ENCODE assay signal across 10 cellular contexts in the genomic region with DNA sequence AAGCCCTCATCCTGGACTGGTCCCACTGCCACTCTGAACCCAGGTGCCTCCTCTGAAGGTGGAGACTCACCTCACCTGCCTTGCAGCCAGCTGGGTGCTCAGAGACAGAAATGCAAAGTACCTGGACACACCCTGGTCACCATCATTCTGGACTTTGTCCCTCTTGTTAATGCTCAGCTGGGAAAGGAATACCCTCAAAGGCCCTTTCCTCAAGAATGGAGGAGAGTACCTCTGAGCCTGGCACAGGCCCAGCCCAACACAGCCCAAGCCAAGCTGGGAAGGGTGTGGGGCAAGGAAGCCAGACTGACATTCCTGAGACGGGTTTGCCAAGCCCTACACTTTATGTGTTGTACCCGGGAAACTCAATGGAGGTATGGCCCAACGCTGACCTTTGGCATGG. TPM values are rescaled to one million over a fixed set of nuclear protein-coding genes. Genes with fewer than 3 reads are reported as not detected.
DNase-seq lines count a peak whose midpoint lies in the region; ATAC-seq and TF ChIP-seq lines count a peak whose summit lies in the region.
"Had no signal": no experiment of that assay in that cellular context is flagged by ENCODE, and none has a peak within 500 bp of the region (broad histone marks: within the 10 kb centered on the region; RNA-seq: fewer than 3 reads in every experiment).

No MANE protein-coding gene starts in this region.

- H2AFZ ChIP-seq in OCI-LY3 (ENCODE audit: low read depth, low read length) = no peak overlapping the region

- no peaks in the 10 kb centered on the region for H4K20me1 ChIP-seq in OCI-LY3 (ENCODE audit: insufficient read depth, low read length)

- peak overlapping the region; percentile 94 for H3K4me2 ChIP-seq in OCI-LY3 (ENCODE audit: low read length)

- peaks cover 20% of the 10 kb centered on the region for H3K36me3 ChIP-seq in OCI-LY3 (replicated peaks; ENCODE audit: low read depth, low read length)

- in situ Hi-C loops in Caki2 (cut with HindIII; ENCODE audit: low pct_unique_long_range_greater_than_20kb, low sequenced_read_pairs) = no loop called here

- TF ChIP-seq CTCF in OCI-LY3 (IDR thresholded peaks at IDR 0.05; ENCODE audit: low read depth, low read length) = no peak

- no peak overlapping the region for H3K27ac ChIP-seq in OCI-LY3 (ENCODE audit: low read length)

- peaks cover 16% of the 10 kb centered on the region for H3K79me2 ChIP-seq in OCI-LY3 (ENCODE audit: low read length)

- no peaks in the 10 kb centered on the region for H3K9me3 ChIP-seq in OCI-LY3 (ENCODE audit: insufficient read depth, low read length)

- peak; percentile 1 for ATAC-seq in left ventricle myocardium superior
- peak; percentile 24 for ATAC-seq in sciatic nerve
- no peak for ATAC-seq in GM18858 (IDR thresholded peaks at IDR 0.05; ENCODE audit: unreplicated experiment)
- no peak for ATAC-seq in GM18519 (IDR thresholded peaks at IDR 0.05; ENCODE audit: low FRiP score, unreplicated experiment)

- peak; percentile 2 for DNase-seq in Caki2 (ENCODE audit: low read depth)
- no peak for DNase-seq in left ventricle myocardium superior
- no peak for DNase-seq in sciatic nerve (ENCODE audit: low spot score)
- no peak for DNase-seq in COLO829 (ENCODE audit: low spot score)
- no peak for DNase-seq in cerebellum (ENCODE audit: low spot score)
- DNase-seq: activated CD4-positive, CD25-positive, alpha-beta regulatory T cell treated with anti-CD3 and anti-CD28 coated beads, Interleukin-2, amount 50 U/mL, for 72 hours; KG1 had no signal

- peak overlapping the region; percentile 90 for H3K4me3 ChIP-seq in OCI-LY3 (ENCODE audit: low read length)

- no peaks in the 10 kb centered on the region for H3K27me3 ChIP-seq in OCI-LY3 (ENCODE audit: low read depth, low read length)

- H3K9ac ChIP-seq in OCI-LY3 (ENCODE audit: low read length) = peak overlapping the region; percentile 91

- H3K4me1 ChIP-seq in OCI-LY3 (ENCODE audit: low read length) = peaks cover 20% of the 10 kb centered on the region

- intact Hi-C loops in left ventricle myocardium superior (cut with micrococcal nuclease) (no loop called here), sciatic nerve (cut with DNase I) (no loop called here)

RNA-seq across cellular contexts. Expression of a gene that starts 1.0 kb away (rescaled TPM):
- 40.1 and 49.4 TPM in 2 replicates for total RNA-seq in Caki2 (2014; rRNA removed; shearing (Covaris generic); ENCODE audit: low replicate concordance)
- total RNA-seq in left ventricle myocardium superior (166 TPM), sciatic nerve (39.1 TPM), cerebellum (34.6 TPM)

RNA-seq across cellular contexts. Expression of a gene that starts 28.5 kb away (rescaled TPM):
- 0.12 TPM in 1 of 2 replicates, not detected in the other for total RNA-seq in Caki2 (2014; rRNA removed; shearing (Covaris generic); ENCODE audit: low replicate concordance)
- total RNA-seq in left ventricle myocardium superior (0.17 TPM), sciatic nerve (1.1 TPM), cerebellum (0.09 TPM)

RNA-seq across cellular contexts. Expression of a gene that starts 42.0 kb away (rescaled TPM):
- 206 and 242 TPM in 2 replicates for total RNA-seq in Caki2 (2014; rRNA removed; shearing (Covaris generic); ENCODE audit: low replicate concordance)
- total RNA-seq in left ventricle myocardium superior = 103 TPM
- total RNA-seq in sciatic nerve = 39.8 TPM
- total RNA-seq in cerebellum = 15.1 TPM

RNA-seq across cellular contexts. Expression of a gene that starts 42.8 kb away (rescaled TPM):
- total RNA-seq in Caki2 (2014; rRNA removed; shearing (Covaris generic); ENCODE audit: low replicate concordance) = 20.8 and 32.1 TPM in 2 replicates
- total RNA-seq in left ventricle myocardium superior (1.5 TPM), sciatic nerve (2.1 TPM), cerebellum (4.2 TPM)

RNA-seq across cellular contexts. Expression of a gene that starts 48.6 kb away (rescaled TPM):
- total RNA-seq in Caki2 (2014; rRNA removed; shearing (Covaris generic); ENCODE audit: low replicate concordance) = 4.8 and 7.4 TPM in 2 replicates
- total RNA-seq in left ventricle myocardium superior (9.0 TPM), sciatic nerve (36.9 TPM), cerebellum (3.1 TPM)

Comparison
In these comparisons a context has a peak if more than half of its experiments do, and no peak if none do; other contexts are left out.
1. ATAC-seq: peak in left ventricle myocardium superior (single experiment) and sciatic nerve (single experiment); none in GM18858 (single experiment) and GM18519 (single experiment).